In genomic region chr9:86350006-86350755, GRCh38 we compare ENCODE assay signal across 9 cellular contexts. TPM values are rescaled to one million over a fixed set of nuclear protein-coding genes. Genes with fewer than 3 reads are reported as not detected.
DNase-seq lines count a peak whose midpoint lies in the region; ATAC-seq, FAIRE-seq and TF ChIP-seq lines count a peak whose summit lies in the region.
"Had no signal": no experiment of that assay in that cellular context is flagged by ENCODE, and none has a peak within 500 bp of the region (broad histone marks: within the 10 kb centered on the region; RNA-seq: fewer than 3 reads in every experiment).

No MANE protein-coding gene starts in this region.

- H3K79me2 ChIP-seq in OCI-LY3 (ENCODE audit: low read length) (peaks cover 79% of the 10 kb centered on the region), HepG2 (ENCODE audit: insufficient read depth, low read length) (peaks cover 66% of the 10 kb centered on the region)

- in situ Hi-C loops in HepG2 (cut with HindIII; ENCODE audit: extremely low pct_ligation_motif_present, low pct_unique_long_range_greater_than_20kb) = no loop called here

- H3K4me1 ChIP-seq in OCI-LY3 (ENCODE audit: low read length) (peaks cover 50% of the 10 kb centered on the region), HepG2 (ENCODE audit: insufficient read depth, low read length) (peaks cover 63% of the 10 kb centered on the region)

- no peak for FAIRE-seq in HepG2 (lab: Jason Lieb, UNC)

- no peak for TF ChIP-seq EP300 in HepG2 (IDR thresholded peaks at IDR 0.05; ENCODE audit: low read depth in 2 of 2, low read length in 2 of 2)
- no peak for TF ChIP-seq EP300 in HepG2 (CRISPR knock-in tag; IDR thresholded peaks at IDR 0.05; ENCODE audit: borderline replicate concordance)

- H3K36me3 ChIP-seq in OCI-LY3 (replicated peaks; ENCODE audit: low read depth, low read length) = peaks cover 33% of the 10 kb centered on the region
- peaks cover 3 to 13% of the 10 kb centered on the region in 2 experiments; a peak in 3 of 5 replicates for H3K36me3 ChIP-seq in HepG2 (replicated peaks in 1 of 2; ENCODE audit: control insufficient read depth in 1 of 2, insufficient read depth in 2 of 2, low read length in 2 of 2)

- H3K9ac ChIP-seq in OCI-LY3 (ENCODE audit: low read length) = peak overlapping the region; percentile 52
- no peak overlapping the region for H3K9ac ChIP-seq in HepG2 (ENCODE audit: insufficient read depth, low read depth, low read length)

- H3K9me3 ChIP-seq in OCI-LY3 (ENCODE audit: insufficient read depth, low read length) = no peaks in the 10 kb centered on the region
- H3K9me3 ChIP-seq in HepG2 (ENCODE audit: low read length) = no peaks in the 10 kb centered on the region
- H3K9me3 ChIP-seq: tibial artery had no signal

- no peak overlapping the region for H2AFZ ChIP-seq in OCI-LY3 (ENCODE audit: low read depth, low read length)
- no peak overlapping the region for H2AFZ ChIP-seq in HepG2 (ENCODE audit: low read length)

- H4K20me1 ChIP-seq in OCI-LY3 (ENCODE audit: insufficient read depth, low read length) = peaks cover 21% of the 10 kb centered on the region
- peaks cover 5% of the 10 kb centered on the region for H4K20me1 ChIP-seq in HepG2 (ENCODE audit: insufficient read depth, low read length)

- no peak for TF ChIP-seq POLR2A in HepG2 (IDR thresholded peaks at IDR 0.05; ENCODE audit: insufficient read depth in 1 of 2, low read depth in 2 of 2, low read length in 2 of 2)

- POLR2A ChIA-PET in HepG2 (lab: Yijun Ruan, JAX) = interaction anchor here (1.0 kb wide), 1 partner anchor 54 kb away, joined by 4 read pairs; no protein-coding TSS in a partner anchor

- peak overlapping the region; percentile 92 for H3K4me2 ChIP-seq in OCI-LY3 (ENCODE audit: low read length)
- H3K4me2 ChIP-seq in HepG2 (ENCODE audit: low read depth, low read length) = peak overlapping the region; percentile 85

- H3K4me3 ChIP-seq in GM08714 (ENCODE audit: low read length) = peak overlapping the region; percentile 78
- peak overlapping the region; percentile 98 for H3K4me3 ChIP-seq in OCI-LY3 (ENCODE audit: low read length)
- H3K4me3 ChIP-seq in HepG2 (replicated peaks in 1 of 3; ENCODE audit: insufficient read depth in 1 of 3, low read depth in 2 of 3, low read length in 3 of 3) = peak overlapping the region in 1 of 3 experiments; percentile 16; a peak in 1 of 6 replicates

- DNase-seq in HepG2 (ENCODE audit: low spot score) = no peak
- DNase-seq in stimulated activated CD4-positive, alpha-beta T cell treated with anti-CD3 and anti-CD28 coated beads, Interleukin-1b, Interleukin-23, amount 100 ng/mL, for 48 hours = no peak
- no peak for DNase-seq in kidney glomerular epithelial cell (lab: John Stamatoyannopoulos, UW)
- no peak for DNase-seq in activated CD4-positive, alpha-beta T cell treated with anti-CD3 and anti-CD28 coated beads, Interleukin-2, amount 50 U/mL, for 1 hour
- no peak for DNase-seq in stimulated activated naive CD4-positive, alpha-beta T cell (lab: John Stamatoyannopoulos, UW)
- DNase-seq: tibial artery had no signal

- peak; percentile 26 for ATAC-seq in GM21619 (IDR thresholded peaks at IDR 0.05; ENCODE audit: unreplicated experiment)
- ATAC-seq in HepG2 = no peak

- BruUV-seq in HepG2 (replicated peaks; lab: Mats Ljungman, UMichigan) = no TSS peak

- H3K27me3 ChIP-seq in OCI-LY3 (ENCODE audit: low read depth, low read length) (no peaks in the 10 kb centered on the region), HepG2 (ENCODE audit: control insufficient read depth in 1 of 2, insufficient read depth in 2 of 2, low read length in 2 of 2) (no peaks in the 10 kb centered on the region; a peak in 1 of 5 replicates)
- H3K27me3 ChIP-seq: tibial artery had no signal

- intact Hi-C loops in HepG2 (cut with micrococcal nuclease; ENCODE audit: unreplicated experiment) = loop anchor here (5.0 kb wide), 1 partner anchor 63 kb away; no protein-coding TSS in a partner anchor

- peak overlapping the region; percentile 75 for H3K27ac ChIP-seq in OCI-LY3 (ENCODE audit: low read length)
- no peak overlapping the region for H3K27ac ChIP-seq in HepG2 (ENCODE audit: extremely low read length, insufficient read depth, low read length)
- H3K27ac ChIP-seq: tibial artery had no signal

- no peak for TF ChIP-seq RAD21 in HepG2 (CRISPR knock-in tag; IDR thresholded peaks at IDR 0.05)

- TF ChIP-seq CTCF in OCI-LY3 (IDR thresholded peaks at IDR 0.05; ENCODE audit: low read depth, low read length) (no peak), HepG2 (CRISPR knock-in tag; IDR thresholded peaks at IDR 0.05) (no peak)

- WGBS in HepG2 (ENCODE audit: low lambda C conversion rate) = 91% methylated on average over 12 of the region's 12 CpGs

- CTCF ChIA-PET in HepG2 (lab: Yijun Ruan, JAX; ENCODE audit: low intra/inter-chr PET ratio, low total read pairs) = no interaction called here

TF ChIP-seq in HepG2, 621 proteins besides CTCF, POLR2A, EP300 and RAD21:
- TF ChIP-seq JUNB (CRISPR knock-in tag; IDR thresholded peaks at IDR 0.05; ENCODE audit: borderline replicate concordance) = no peak

RNA-seq across cellular contexts. Expression of gene TUT7, which starts 4.0 kb away (rescaled TPM):
- total RNA-seq in HepG2 (2016; rRNA removed; fragmentation: Illumina TruSeq; extraction: Trizol) = 19.4 and 21.3 TPM in 2 replicates
- 8.5 and 9.6 TPM in 2 replicates for total RNA-seq in HepG2 (2016; cell fraction: cytosol; rRNA removed; fragmentation: Illumina TruSeq; extraction: Trizol; ENCODE audit: low read depth)
- total RNA-seq in HepG2 (2016; cell fraction: insoluble cytoplasmic fraction; rRNA removed; fragmentation: Illumina TruSeq; extraction: Trizol) = 18.9 and 21.1 TPM in 2 replicates
- total RNA-seq in HepG2 (2016; cell fraction: membrane; rRNA removed; fragmentation: Illumina TruSeq; extraction: Trizol) = 5.5 and 6.8 TPM in 2 replicates
- 33.9 and 41.9 TPM in 2 replicates for total RNA-seq in HepG2 (2016; cell fraction: nucleus; rRNA removed; fragmentation: Illumina TruSeq; extraction: Trizol)
- 10.4 and 12.0 TPM in 2 replicates for polyA plus RNA-seq in HepG2 (2011; rRNA removed)
- 5.1 and 6.7 TPM in 2 replicates for polyA plus RNA-seq in HepG2 (2011; cell fraction: cytosol; rRNA removed)
- 12.3 and 18.3 TPM in 2 replicates for polyA plus RNA-seq in HepG2 (2011; cell fraction: nucleus; rRNA removed)
- polyA plus RNA-seq in HepG2 (2012) = 11.4 and 12.9 TPM in 2 replicates
- 1.2 TPM in 2 replicates for polyA plus RNA-seq in HepG2 (2016; cell fraction: cytosol; fragmentation: Illumina TruSeq; extraction: Trizol; ENCODE audit: low read depth)
- polyA plus RNA-seq in HepG2 (2016; cell fraction: insoluble cytoplasmic fraction; fragmentation: Illumina TruSeq; extraction: Trizol; ENCODE audit: low read depth) = 12.1 and 13.2 TPM in 2 replicates
- 2.0 and 3.0 TPM in 2 replicates for polyA plus RNA-seq in HepG2 (2016; cell fraction: membrane; fragmentation: Illumina TruSeq; extraction: Trizol; ENCODE audit: low read depth)
- polyA plus RNA-seq in HepG2 (2016; cell fraction: nucleus; fragmentation: Illumina TruSeq; extraction: Trizol; ENCODE audit: insufficient read depth, low read depth) = 21.4 and 24.7 TPM in 2 replicates
- 6.9 and 11.9 TPM in 2 replicates for polyA minus RNA-seq in HepG2 (2011; rRNA and poly(A)+ RNA removed; ENCODE audit: low replicate concordance)
- polyA minus RNA-seq in HepG2 (2011; cell fraction: cytosol; rRNA and poly(A)+ RNA removed) = 9.5 and 12.2 TPM in 2 replicates
- 130 and 161 TPM in 2 replicates for polyA minus RNA-seq in HepG2 (2011; cell fraction: nucleus; rRNA and poly(A)+ RNA removed)
